Comparison of ENCODE assay signal across 29 cellular contexts in the genomic region with DNA sequence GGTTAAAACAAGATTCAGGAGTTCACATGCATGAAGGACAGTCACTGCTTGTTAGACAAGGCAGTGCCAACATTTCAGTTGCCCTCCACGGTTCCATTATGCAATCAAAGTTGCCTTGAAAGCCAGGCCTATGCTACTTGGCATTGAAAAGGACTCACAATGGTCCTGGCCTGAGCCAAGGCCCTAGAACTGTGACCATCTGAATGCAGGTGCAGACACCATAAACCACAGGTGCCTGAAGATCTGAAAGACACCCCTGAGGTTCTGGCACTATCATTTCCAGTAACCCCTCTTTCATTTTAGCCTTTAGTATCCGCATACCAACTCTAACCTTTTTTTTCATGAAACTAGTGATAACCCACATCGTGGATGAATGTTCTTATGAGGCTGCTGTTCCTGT. TPM values are rescaled to one million over a fixed set of nuclear protein-coding genes. Genes with fewer than 3 reads are reported as not detected.
"Had no signal": no experiment of that assay in that cellular context is flagged by ENCODE, and none has a peak within 500 bp of the region (broad histone marks: within the 10 kb centered on the region; RNA-seq: fewer than 3 reads in every experiment).

No MANE protein-coding gene starts in this region.

- H3K4me1 Mint-ChIP-seq: activated CD4-positive, alpha-beta T cell treated with anti-CD3 and anti-CD28 coated beads, Interleukin-2, amount 10 ng/mL, durations not matched to agents 7 days and 5 days; activated T-helper 17 cell treated with anti-CD3 and anti-CD28 coated beads, Interleukin-2, amount 50 U/mL, for 72 hours had no signal

- H3K9me3 ChIP-seq: body of pancreas, breast epithelium, colonic mucosa, heart right ventricle had no signal

- H3K4me1 ChIP-seq: breast epithelium, colonic mucosa had no signal

- DNase-seq: activated CD4-positive, alpha-beta T cell treated with anti-CD3 and anti-CD28 coated beads for 1 hour; activated CD4-positive, alpha-beta T cell treated with anti-CD3 and anti-CD28 coated beads for 4 hours; activated CD4-positive, alpha-beta T cell treated with anti-CD3 and anti-CD28 coated beads, Interleukin-2, amount 10 ng/mL, durations not matched to agents 7 days and 5 days; activated CD4-positive, alpha-beta T cell treated with anti-CD3 and anti-CD28 coated beads, Interleukin-2, amount 50 U/mL, for 48 hours; activated CD8-positive, alpha-beta memory T cell treated with anti-CD3 and anti-CD28 coated beads for 24 hours; activated CD8-positive, alpha-beta T cell treated with anti-CD3 and anti-CD28 coated beads for 36 hours; activated effector memory CD4-positive, alpha-beta T cell treated with Interleukin-2 at 50 U/mL for 16 hours; activated gamma-delta T cell treated with Interleukin-2 at 50 U/mL for 16 hours; activated naive CD4-positive, alpha-beta T cell treated with anti-CD3 and anti-CD28 coated beads, Interleukin-2, amount 50 U/mL, for 16 hours; activated naive CD4-positive, alpha-beta T cell treated with Interleukin-2 at 50 U/mL for 16 hours; activated T-cell treated with anti-CD3 and anti-CD28 coated beads, Interleukin-2, amount 50 U/mL, for 4 hours; amniotic stem cell; anterior cingulate cortex; body of pancreas; central memory CD4-positive, alpha-beta T cell; cerebellar nuclear complex; colonic mucosa; effector CD8-positive, alpha-beta T cell; foreskin fibroblast; heart right ventricle; T-helper 2 cell had no signal

- H3K4me3 Mint-ChIP-seq: activated CD4-positive, alpha-beta T cell treated with anti-CD3 and anti-CD28 coated beads, Interleukin-2, amount 10 ng/mL, durations not matched to agents 7 days and 5 days; activated CD8-positive, alpha-beta T cell treated with anti-CD3 and anti-CD28 coated beads for 36 hours; activated naive CD8-positive, alpha-beta T cell; activated T-cell treated with anti-CD3 and anti-CD28 coated beads, Interleukin-2, amount 50 U/mL, for 4 hours; activated T-helper 17 cell treated with anti-CD3 and anti-CD28 coated beads, Interleukin-2, amount 50 U/mL, for 72 hours had no signal

- H3K27ac ChIP-seq: body of pancreas, breast epithelium, cardiac muscle cell, colonic mucosa, epithelial cell of prostate, heart right ventricle had no signal

- H3K36me3 Mint-ChIP-seq: activated naive CD8-positive, alpha-beta T cell had no signal

- H3K9me3 Mint-ChIP-seq: activated CD4-positive, alpha-beta T cell treated with anti-CD3 and anti-CD28 coated beads, Interleukin-2, amount 10 ng/mL, durations not matched to agents 7 days and 5 days; activated CD8-positive, alpha-beta T cell treated with anti-CD3 and anti-CD28 coated beads for 36 hours; activated T-cell treated with anti-CD3 and anti-CD28 coated beads, Interleukin-2, amount 50 U/mL, for 4 hours; activated T-helper 17 cell treated with anti-CD3 and anti-CD28 coated beads, Interleukin-2, amount 50 U/mL, for 72 hours had no signal

- H3K4me3 ChIP-seq: body of pancreas, breast epithelium, cardiac muscle cell, colonic mucosa, heart right ventricle had no signal

- H3K36me3 ChIP-seq: breast epithelium, cardiac muscle cell, colonic mucosa, heart right ventricle had no signal

- ATAC-seq: activated CD8-positive, alpha-beta T cell treated with anti-CD3 and anti-CD28 coated beads for 36 hours; activated T-cell treated with anti-CD3 and anti-CD28 coated beads, Interleukin-2, amount 50 U/mL, for 4 hours; activated T-helper 17 cell treated with anti-CD3 and anti-CD28 coated beads, Interleukin-2, amount 50 U/mL, for 72 hours; body of pancreas; heart right ventricle had no signal

- H3K27ac Mint-ChIP-seq: activated CD4-positive, alpha-beta T cell treated with anti-CD3 and anti-CD28 coated beads, Interleukin-2, amount 10 ng/mL, durations not matched to agents 7 days and 5 days; activated CD8-positive, alpha-beta T cell treated with anti-CD3 and anti-CD28 coated beads for 36 hours; activated naive CD8-positive, alpha-beta T cell; activated T-helper 17 cell treated with anti-CD3 and anti-CD28 coated beads, Interleukin-2, amount 50 U/mL, for 72 hours had no signal

RNA-seq across cellular contexts. Expression of gene GABRA5, which starts 2.8 kb away (rescaled TPM):
- total RNA-seq: activated CD4-positive, alpha-beta T cell treated with anti-CD3 and anti-CD28 coated beads, Interleukin-2, amount 10 ng/mL, durations not matched to agents 7 days and 5 days; activated CD8-positive, alpha-beta T cell treated with anti-CD3 and anti-CD28 coated beads for 36 hours; activated T-cell treated with anti-CD3 and anti-CD28 coated beads, Interleukin-2, amount 50 U/mL, for 4 hours; activated T-helper 17 cell treated with anti-CD3 and anti-CD28 coated beads, Interleukin-2, amount 50 U/mL, for 72 hours; breast epithelium; cardiac muscle cell; colonic mucosa; dermis microvascular lymphatic vessel endothelial cell; endothelial cell of umbilical vein; T-helper 1 cell treated with Interleukin-12 subunit alpha and Interleukin-12 subunit beta and Interleukin-4 antibody, amounts not matched to agents 30 ng/mL and 1 ng/mL, for 36 hours had no signal
- polyA plus RNA-seq: endothelial cell of umbilical vein, heart right ventricle had no signal
